ENCODE assay signal across 9 cellular contexts in genomic region chr11:2379471-2380174, GRCh38. TPM values are rescaled to one million over a fixed set of nuclear protein-coding genes. Genes with fewer than 3 reads are reported as not detected.
DNase-seq lines count a peak whose midpoint lies in the region; FAIRE-seq and TF ChIP-seq lines count a peak whose summit lies in the region.
"Had no signal": no experiment of that assay in that cellular context is flagged by ENCODE, and none has a peak within 500 bp of the region (broad histone marks: within the 10 kb centered on the region; RNA-seq: fewer than 3 reads in every experiment).

No MANE protein-coding gene starts in this region.

- intact Hi-C loops in esophagus squamous epithelium (cut with DNase I), result no loop called here

- DNase-seq in BJ (ENCODE audit: low read depth), result no peak
- DNase-seq in RWPE1 (ENCODE audit: low spot score), result no peak
- no peak for DNase-seq in esophagus squamous epithelium (lab: John Stamatoyannopoulos, UW)
- no peak for DNase-seq in osteoblast (ENCODE audit: insufficient read length, low spot score, missing footprints)
- no peak for DNase-seq in cerebellar cortex (ENCODE audit: low spot score)
- no peak for DNase-seq in T-helper 1 cell
- DNase-seq in COLO668 (lab: John Stamatoyannopoulos, UW; ENCODE audit: unreplicated experiment), result no peak
- no peak for DNase-seq in GM12891 (ENCODE audit: insufficient read length, low spot score)

- FAIRE-seq in GM12891 (lab: Jason Lieb, UNC), result no peak
- FAIRE-seq: islet of Langerhans had no signal

- POLR2A ChIA-PET in BJ (lab: Charles Lee) (no interaction called here), RWPE1 (lab: Yijun Ruan, JAX; ENCODE audit: low non-redundant PET) (no interaction called here)

- H3K4me3 ChIP-seq in BJ (ENCODE audit: low read depth, low read length), result peak overlapping the region; percentile 70
- H3K4me3 ChIP-seq in esophagus squamous epithelium, result peak overlapping the region; percentile 2 to 97 (median 84)
- H3K4me3 ChIP-seq in osteoblast (ENCODE audit: insufficient read depth, low read length), result peak overlapping the region; percentile 52

- TF ChIP-seq CTCF in BJ (IDR thresholded peaks at IDR 0.05; ENCODE audit: insufficient read depth, low read depth, low read length), result no peak
- no peak for TF ChIP-seq CTCF in RWPE1 (conservative IDR thresholded peaks at IDR 0.05; ENCODE audit: low read depth)
- TF ChIP-seq CTCF in esophagus squamous epithelium (IDR thresholded peaks at IDR 0.05), result no peak
- no peak for TF ChIP-seq CTCF in osteoblast (IDR thresholded peaks at IDR 0.05; ENCODE audit: extremely low read depth, low read depth, low read length)

- H4K20me1 ChIP-seq in osteoblast (ENCODE audit: insufficient read depth, low read length), result peaks cover 66% of the 10 kb centered on the region

- peak overlapping the region; percentile 72 for H3K4me2 ChIP-seq in osteoblast (ENCODE audit: insufficient read depth, low read length)

- TF ChIP-seq POLR2A in esophagus squamous epithelium (IDR thresholded peaks at IDR 0.05) (no peak), GM12891 (IDR thresholded peaks at IDR 0.05; ENCODE audit: low read depth, low read length) (no peak)

- H3K36me3 ChIP-seq in BJ (ENCODE audit: control insufficient read depth, insufficient read depth, low read length) (peaks cover 13% of the 10 kb centered on the region), esophagus squamous epithelium (no peaks in the 10 kb centered on the region), osteoblast (ENCODE audit: insufficient read depth, low read length) (peaks cover 3% of the 10 kb centered on the region)

- peak overlapping the region; percentile 99 for H3K27ac ChIP-seq in RWPE1
- peak overlapping the region; percentile 96 to 99 (median 98) for H3K27ac ChIP-seq in esophagus squamous epithelium
- H3K27ac ChIP-seq in osteoblast (ENCODE audit: low read depth, low read length), result peak overlapping the region; percentile 66

- WGBS in esophagus squamous epithelium, 2 donors, result 31 to 41% methylated on average over 5 to 6 of the region's 11 CpGs

- no peak overlapping the region for H2AFZ ChIP-seq in osteoblast (ENCODE audit: low read length)

- H3K79me2 ChIP-seq in osteoblast (ENCODE audit: insufficient read depth, low read length), result peaks cover 69% of the 10 kb centered on the region

- H3K4me1 ChIP-seq in esophagus squamous epithelium (peaks cover 59 to 80% (median 61%) of the 10 kb centered on the region in 3 donors), osteoblast (ENCODE audit: insufficient read depth, low read length) (peaks cover 19% of the 10 kb centered on the region)

- H3K27me3 ChIP-seq in BJ (ENCODE audit: control insufficient read depth, insufficient read depth, low read length), result no peaks in the 10 kb centered on the region
- no peaks in the 10 kb centered on the region for H3K27me3 ChIP-seq in esophagus squamous epithelium
- H3K27me3 ChIP-seq in osteoblast (ENCODE audit: insufficient read depth, low read length), result no peaks in the 10 kb centered on the region

- CTCF ChIA-PET in BJ (lab: Yijun Ruan, JAX) (no interaction called here), RWPE1 (lab: Yijun Ruan, JAX) (no interaction called here)

- H3K9me3 ChIP-seq in esophagus squamous epithelium, result no peaks in the 10 kb centered on the region
- H3K9me3 ChIP-seq in osteoblast (ENCODE audit: low read depth, low read length), result no peaks in the 10 kb centered on the region

TF ChIP-seq in GM12891, 5 proteins besides CTCF, POLR2A, EP300 and RAD21:
- no peak for TF ChIP-seq PAX5 (IDR thresholded peaks at IDR 0.05; ENCODE audit: insufficient read depth, low read length, severe bottlenecking)
- no peak for TF ChIP-seq TAF1 (IDR thresholded peaks at IDR 0.05; ENCODE audit: low read depth, low read length)
- TF ChIP-seq POLR2AphosphoS5 (IDR thresholded peaks at IDR 0.05; ENCODE audit: low read depth, low read length), result no peak
- no peak for TF ChIP-seq SPI1 (IDR thresholded peaks at IDR 0.05; ENCODE audit: low read depth, low read length)
- TF ChIP-seq POU2F2 (IDR thresholded peaks at IDR 0.05; ENCODE audit: low read depth, low read length), result no peak

RNA-seq across cellular contexts. Expression of gene CD81, which starts 2.5 kb away (rescaled TPM):
- polyA plus RNA-seq in BJ (2011; rRNA removed), result 479 and 875 TPM in 2 replicates
- 860 and 873 TPM in 2 replicates for polyA minus RNA-seq in BJ (2011; rRNA and poly(A)+ RNA removed)
- 100 to 1,000 TPM; 110 to 265 (median 125) TPM for total RNA-seq in esophagus squamous epithelium
- total RNA-seq in osteoblast, result 184 and 195 TPM in 2 replicates
- polyA plus RNA-seq in GM12891 (2012; ENCODE audit: low read depth, missing spikeins), result 144 TPM

RNA-seq across cellular contexts. Expression of gene TSSC4, which starts 20.9 kb away (rescaled TPM):
- 16.3 and 30.5 TPM in 2 replicates for polyA plus RNA-seq in BJ (2011; rRNA removed)
- polyA minus RNA-seq in BJ (2011; rRNA and poly(A)+ RNA removed), result 18.0 and 20.7 TPM in 2 replicates
- total RNA-seq in esophagus squamous epithelium, result 10 to 100 TPM; 24.2 to 35.5 (median 29.6) TPM
- 42.4 and 46.7 TPM in 2 replicates for total RNA-seq in osteoblast
- 28.8 TPM for polyA plus RNA-seq in GM12891 (2012; ENCODE audit: low read depth, missing spikeins)
